In the genomic region with DNA sequence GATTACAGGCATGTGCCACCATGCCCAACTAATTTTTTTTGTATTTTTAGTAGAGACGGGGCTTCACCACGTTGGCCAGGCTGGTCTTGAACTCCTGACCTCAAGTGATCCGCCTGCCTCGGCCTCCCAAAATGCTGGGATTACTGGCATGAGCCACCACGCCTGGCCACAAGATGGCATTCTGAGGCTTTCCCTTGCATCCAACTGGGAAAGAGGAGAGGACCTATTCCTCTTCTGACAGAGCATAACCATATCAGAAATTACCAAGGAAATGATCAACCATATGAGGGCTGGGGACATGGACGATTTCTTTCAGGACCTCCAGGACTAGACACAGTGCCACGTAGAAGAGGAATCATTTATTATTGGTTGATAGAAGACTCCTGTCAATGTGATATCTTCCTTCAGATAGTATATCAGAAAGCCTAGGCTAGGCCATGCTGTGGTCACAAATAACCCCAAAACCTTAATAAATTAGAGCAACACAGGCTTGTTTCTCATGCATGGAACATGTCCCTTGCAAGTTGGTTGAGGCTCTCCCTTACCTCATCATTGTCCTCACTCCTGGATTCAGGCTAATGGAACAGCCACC, we compare ENCODE assay signal across 8 cellular contexts.
A peak's percentile ranks its signal among the peaks of the same experiment; 100 is the strongest.
DNase-seq lines count a peak whose midpoint lies in the region; ATAC-seq and TF ChIP-seq lines count a peak whose summit lies in the region.

No MANE protein-coding gene starts in this region.

- no peak for TF ChIP-seq POLR2A in esophagus muscularis mucosa (IDR thresholded peaks at IDR 0.05; ENCODE audit: low read depth)

- no peaks in the 10 kb centered on the region for H3K27me3 ChIP-seq in esophagus muscularis mucosa
- H3K27me3 ChIP-seq in osteoblast (ENCODE audit: insufficient read depth, low read length), result no peaks in the 10 kb centered on the region

- H3K9me3 Mint-ChIP-seq in activated T-helper 2 cell treated with anti-CD3 and anti-CD28 coated beads, Interferon-gamma antibody, Interleukin-2, Interleukin-4, amounts not matched to agents 10 μg/mL and 5 μg/mL and 100 μg/mL, durations not matched to agents 14 hours and 24 hours and 36 hours, result no peaks in the 10 kb centered on the region

- H3K4me2 ChIP-seq in osteoblast (ENCODE audit: insufficient read depth, low read length), result no peak overlapping the region

- H3K4me3 ChIP-seq in esophagus muscularis mucosa (no peak overlapping the region), osteoblast (ENCODE audit: insufficient read depth, low read length) (no peak overlapping the region)

- TF ChIP-seq CTCF in esophagus muscularis mucosa (IDR thresholded peaks at IDR 0.05) (peak; percentile 62 to 78 (median 77)), osteoblast (IDR thresholded peaks at IDR 0.05; ENCODE audit: extremely low read depth, low read depth, low read length) (peak; percentile 73)

- peak; percentile 74 for DNase-seq in EH (ENCODE audit: low read depth)
- peak; percentile 57 for DNase-seq in NCI-H774 (lab: John Stamatoyannopoulos, UW)
- no peak for DNase-seq in esophagus muscularis mucosa (ENCODE audit: extremely low spot score)
- DNase-seq in osteoblast (ENCODE audit: insufficient read length, low spot score, missing footprints), result no peak
- DNase-seq in stimulated activated naive CD4-positive, alpha-beta T cell (lab: John Stamatoyannopoulos, UW), result no peak
- no peak for DNase-seq in NK-92 treated with Interleukin-12 subunit alpha and Interleukin-12 subunit beta, amount 100 ng/mL, for 24 hours (lab: John Stamatoyannopoulos, UW)
- no peak for DNase-seq in activated T-helper 2 cell treated with anti-CD3 and anti-CD28 coated beads, Interferon-gamma antibody, Interleukin-2, Interleukin-4, amounts not matched to agents 10 μg/mL and 5 μg/mL and 100 μg/mL, durations not matched to agents 14 hours and 24 hours and 36 hours (ENCODE audit: low spot score)

- WGBS in esophagus muscularis mucosa, result 57% methylated on average over 7 of the region's 7 CpGs

- no peaks in the 10 kb centered on the region for H3K36me3 ChIP-seq in esophagus muscularis mucosa
- no peaks in the 10 kb centered on the region for H3K36me3 ChIP-seq in osteoblast (ENCODE audit: insufficient read depth, low read length)

- no peak for TF ChIP-seq EP300 in esophagus muscularis mucosa (IDR thresholded peaks at IDR 0.05)

- H3K4me1 Mint-ChIP-seq in activated T-helper 2 cell treated with anti-CD3 and anti-CD28 coated beads, Interferon-gamma antibody, Interleukin-2, Interleukin-4, amounts not matched to agents 10 μg/mL and 5 μg/mL and 100 μg/mL, durations not matched to agents 14 hours and 24 hours and 36 hours (ENCODE audit: low read depth), result no peaks in the 10 kb centered on the region

- H2AFZ ChIP-seq in osteoblast (ENCODE audit: low read length), result no peak overlapping the region

- no peaks in the 10 kb centered on the region for H3K9me3 ChIP-seq in esophagus muscularis mucosa
- no peaks in the 10 kb centered on the region for H3K9me3 ChIP-seq in osteoblast (ENCODE audit: low read depth, low read length)

- H3K27me3 Mint-ChIP-seq in activated T-helper 2 cell treated with anti-CD3 and anti-CD28 coated beads, Interferon-gamma antibody, Interleukin-2, Interleukin-4, amounts not matched to agents 10 μg/mL and 5 μg/mL and 100 μg/mL, durations not matched to agents 14 hours and 24 hours and 36 hours (ENCODE audit: low read depth), result no peaks in the 10 kb centered on the region

- H3K27ac Mint-ChIP-seq in activated T-helper 2 cell treated with anti-CD3 and anti-CD28 coated beads, Interferon-gamma antibody, Interleukin-2, Interleukin-4, amounts not matched to agents 10 μg/mL and 5 μg/mL and 100 μg/mL, durations not matched to agents 14 hours and 24 hours and 36 hours, result no peak overlapping the region

- no peak overlapping the region for H3K27ac ChIP-seq in esophagus muscularis mucosa (replicated peaks in 1 of 4)
- no peak overlapping the region for H3K27ac ChIP-seq in osteoblast (ENCODE audit: low read depth, low read length)

- H3K36me3 Mint-ChIP-seq in activated T-helper 2 cell treated with anti-CD3 and anti-CD28 coated beads, Interferon-gamma antibody, Interleukin-2, Interleukin-4, amounts not matched to agents 10 μg/mL and 5 μg/mL and 100 μg/mL, durations not matched to agents 14 hours and 24 hours and 36 hours (ENCODE audit: low read depth), result no peaks in the 10 kb centered on the region

- no peak overlapping the region for H3K4me3 Mint-ChIP-seq in activated T-helper 2 cell treated with anti-CD3 and anti-CD28 coated beads, Interferon-gamma antibody, Interleukin-2, Interleukin-4, amounts not matched to agents 10 μg/mL and 5 μg/mL and 100 μg/mL, durations not matched to agents 14 hours and 24 hours and 36 hours (ENCODE audit: low read depth)

- no peaks in the 10 kb centered on the region for H4K20me1 ChIP-seq in osteoblast (ENCODE audit: insufficient read depth, low read length)

- H3K4me1 ChIP-seq in esophagus muscularis mucosa (peaks cover 0 to 9% (median 2%) of the 10 kb centered on the region in 4 donors), osteoblast (ENCODE audit: insufficient read depth, low read length) (peaks cover 22% of the 10 kb centered on the region)

- ATAC-seq in HG02610 (IDR thresholded peaks at IDR 0.05; ENCODE audit: unreplicated experiment), result no peak

- intact Hi-C loops in esophagus muscularis mucosa (cut with DNase I), result loop anchor here (2.0 to 10.0 kb wide), 5 partner anchors 111 to 391 kb away; no protein-coding TSS in a partner anchor
- intact Hi-C loops in activated T-helper 2 cell treated with anti-CD3 and anti-CD28 coated beads, Interferon-gamma antibody, Interleukin-2, Interleukin-4, amounts not matched to agents 10 μg/mL and 5 μg/mL and 100 μg/mL, durations not matched to agents 14 hours and 24 hours and 36 hours (cut with micrococcal nuclease), result no loop called here

- no peaks in the 10 kb centered on the region for H3K79me2 ChIP-seq in osteoblast (ENCODE audit: insufficient read depth, low read length)

Comparison
In these comparisons a context has a peak if more than half of its experiments do, and no peak if none do; other contexts are left out.
1. DNase-seq: peak in EH (single experiment) and NCI-H774 (single experiment); none in esophagus muscularis mucosa (single experiment), osteoblast (single experiment), stimulated activated naive CD4-positive, alpha-beta T cell (0 of 6), NK-92 treated with Interleukin-12 subunit alpha and Interleukin-12 subunit beta, amount 100 ng/mL, for 24 hours (single experiment) and activated T-helper 2 cell treated with anti-CD3 and anti-CD28 coated beads, Interferon-gamma antibody, Interleukin-2, Interleukin-4, amounts not matched to agents 10 μg/mL and 5 μg/mL and 100 μg/mL, durations not matched to agents 14 hours and 24 hours and 36 hours (single experiment).